11 cellular contexts compared by ENCODE assay signal in genomic region chr3:136728918-136729317, GRCh38. TPM values are rescaled to one million over a fixed set of nuclear protein-coding genes. Genes with fewer than 3 reads are reported as not detected.
DNase-seq lines count a peak whose midpoint lies in the region; ATAC-seq, FAIRE-seq and TF ChIP-seq lines count a peak whose summit lies in the region.
"Had no signal": no experiment of that assay in that cellular context is flagged by ENCODE, and none has a peak within 500 bp of the region (broad histone marks: within the 10 kb centered on the region; RNA-seq: fewer than 3 reads in every experiment).

No MANE protein-coding gene starts in this region.

- peaks cover 3% of the 10 kb centered on the region for H3K27me3 Mint-ChIP-seq in brain
- H3K27me3 Mint-ChIP-seq in glutamatergic neuron (ENCODE audit: unreplicated experiment), result no peaks in the 10 kb centered on the region
- H3K27me3 Mint-ChIP-seq: activated CD8-positive, alpha-beta T cell treated with anti-CD3 and anti-CD28 coated beads for 36 hours had no signal

- no peaks in the 10 kb centered on the region for H3K9me3 ChIP-seq in HEK293 (ENCODE audit: control insufficient read depth, insufficient read depth, low read depth, low read length)
- no peaks in the 10 kb centered on the region for H3K9me3 ChIP-seq in pancreas

- FAIRE-seq in pancreas (lab: Jason Lieb, UNC), result no peak
- FAIRE-seq: D721Med had no signal

- no peak for ATAC-seq in pancreas

- no peak for TF ChIP-seq CTCF in AG09319 (IDR thresholded peaks at IDR 0.05; ENCODE audit: low read depth, low read length)
- no peak for TF ChIP-seq CTCF in HEK293 (tag by site-specific recombination; IDR thresholded peaks at IDR 0.05)
- TF ChIP-seq CTCF in brain (conservative IDR thresholded peaks at IDR 0.05), result no peak
- no peak for TF ChIP-seq CTCF in kidney epithelial cell (IDR thresholded peaks at IDR 0.05; ENCODE audit: insufficient read depth, low read length, poor library complexity, severe bottlenecking)
- TF ChIP-seq CTCF in pancreas (IDR thresholded peaks at IDR 0.05), result no peak
- no peak for TF ChIP-seq CTCF in glutamatergic neuron (IDR thresholded peaks at IDR 0.05; ENCODE audit: partially characterized antibody, unreplicated experiment)

- H3K4me3 ChIP-seq in HEK293 (ENCODE audit: low read depth, low read length) (no peak overlapping the region), kidney epithelial cell (ENCODE audit: low read depth, low read length) (no peak overlapping the region), pancreas (no peak overlapping the region)

- H3K36me3 Mint-ChIP-seq in brain (peaks cover 29% of the 10 kb centered on the region), glutamatergic neuron (ENCODE audit: unreplicated experiment) (no peaks in the 10 kb centered on the region)

- peak overlapping the region in 3 of 5 experiments; percentile 31 to 75 (median 59) for H3K27ac Mint-ChIP-seq in brain
- H3K27ac Mint-ChIP-seq in glutamatergic neuron (ENCODE audit: unreplicated experiment), result no peak overlapping the region
- H3K27ac Mint-ChIP-seq: activated CD8-positive, alpha-beta T cell treated with anti-CD3 and anti-CD28 coated beads for 36 hours had no signal

- WGBS in pancreas, 2 donors, result 81 to 82% methylated on average over 6 of the region's 6 CpGs

- H3K27ac ChIP-seq in HEK293 (ENCODE audit: extremely low read depth, low read depth, low read length), result no peak overlapping the region
- no peak overlapping the region for H3K27ac ChIP-seq in pancreas

- POLR2A ChIA-PET in HEK293 (lab: Yijun Ruan, JAX), result no interaction called here

- peak; percentile 72 for DNase-seq in AG09319 (ENCODE audit: extremely low read depth, low read depth)
- peak; percentile 31 for DNase-seq in kidney epithelial cell (ENCODE audit: low read depth)
- no peak for DNase-seq in activated T-cell treated with anti-CD3 and anti-CD28 coated beads, Interleukin-2, amount 50 U/mL, for 48 hours
- no peak for DNase-seq in SHP77 treated with DMSO at 0.1 percent for 48 hours (lab: John Stamatoyannopoulos, UW)
- DNase-seq in pancreas, result no peak
- no peak for DNase-seq in glutamatergic neuron
- DNase-seq: activated CD8-positive, alpha-beta T cell treated with anti-CD3 and anti-CD28 coated beads for 36 hours; effector CD4-positive, alpha-beta T cell had no signal

- peaks cover 51% of the 10 kb centered on the region for H3K4me1 Mint-ChIP-seq in brain
- H3K4me1 Mint-ChIP-seq in glutamatergic neuron (ENCODE audit: low read depth, unreplicated experiment), result peaks cover 14% of the 10 kb centered on the region

- H3K9me3 Mint-ChIP-seq in brain (peaks cover 0 to 10% (median 6%) of the 10 kb centered on the region in 5 experiments), glutamatergic neuron (ENCODE audit: unreplicated experiment) (peaks cover 3% of the 10 kb centered on the region)
- H3K9me3 Mint-ChIP-seq: activated CD8-positive, alpha-beta T cell treated with anti-CD3 and anti-CD28 coated beads for 36 hours had no signal

- H3K4me3 Mint-ChIP-seq in brain, result peak overlapping the region in 3 of 5 experiments; percentile 51 to 68 (median 60)
- H3K4me3 Mint-ChIP-seq in glutamatergic neuron (ENCODE audit: unreplicated experiment), result no peak overlapping the region
- H3K4me3 Mint-ChIP-seq: activated CD8-positive, alpha-beta T cell treated with anti-CD3 and anti-CD28 coated beads for 36 hours had no signal

- peaks cover 10% of the 10 kb centered on the region; the same call in 1 of the 2 replicates for H3K4me1 ChIP-seq in HEK293 (ENCODE audit: control insufficient read depth, insufficient read depth, low read length)
- peaks cover 12 to 40% (median 17%) of the 10 kb centered on the region in 3 donors for H3K4me1 ChIP-seq in pancreas

- no peaks in the 10 kb centered on the region for H3K36me3 ChIP-seq in HEK293 (ENCODE audit: control insufficient read depth in 2 of 2, insufficient read depth in 1 of 2, low read length in 2 of 2)
- H3K36me3 ChIP-seq in kidney epithelial cell (ENCODE audit: control insufficient read depth, insufficient read depth, low read length), result no peaks in the 10 kb centered on the region
- no peaks in the 10 kb centered on the region for H3K36me3 ChIP-seq in pancreas

- intact Hi-C loops in pancreas (cut with DNase I), result no loop called here

- H3K27me3 ChIP-seq in kidney epithelial cell (ENCODE audit: control insufficient read depth, insufficient read depth, low read length), result no peaks in the 10 kb centered on the region
- no peaks in the 10 kb centered on the region for H3K27me3 ChIP-seq in pancreas

- CTCF ChIA-PET in HEK293 (lab: Yijun Ruan, JAX), result no interaction called here

TF ChIP-seq in HEK293, 187 proteins besides CTCF, POLR2A, EP300 and RAD21 (continues in another document):
- no peak for TF ChIP-seq OSR2 (tag by site-specific recombination; IDR thresholded peaks at IDR 0.05)
- no peak for TF ChIP-seq KLF9 (tag by site-specific recombination; IDR thresholded peaks at IDR 0.05; ENCODE audit: low read depth)
- TF ChIP-seq ZNF626 (tag by site-specific recombination; IDR thresholded peaks at IDR 0.05), result no peak
- TF ChIP-seq ZNF692 (tag by site-specific recombination; IDR thresholded peaks at IDR 0.05), result peak; percentile 62
- no peak for TF ChIP-seq FEZF1 (tag by site-specific recombination; IDR thresholded peaks at IDR 0.05)
- no peak for TF ChIP-seq ZNF174 (tag by site-specific recombination; IDR thresholded peaks at IDR 0.05)
- no peak for TF ChIP-seq OVOL3 (tag by site-specific recombination; IDR thresholded peaks at IDR 0.05)
- TF ChIP-seq ZNF521 (tag by site-specific recombination; IDR thresholded peaks at IDR 0.05), result no peak
- no peak for TF ChIP-seq ZNF677 (tag by site-specific recombination; IDR thresholded peaks at IDR 0.05)
- peak; percentile 34; the same call in 1 of the 2 replicates for TF ChIP-seq PRDM1 (tag by site-specific recombination; IDR thresholded peaks at IDR 0.05)
- TF ChIP-seq GFI1B (tag by site-specific recombination; IDR thresholded peaks at IDR 0.05), result no peak
- 0 out of 2 replicates have a peak, but pooled peaks have one; percentile 47 for TF ChIP-seq PRDM10 (tag by site-specific recombination; IDR thresholded peaks at IDR 0.05)
- TF ChIP-seq ZNF146 (tag by site-specific recombination; IDR thresholded peaks at IDR 0.05), result no peak
- no peak for TF ChIP-seq ZNF292 (tag by site-specific recombination; IDR thresholded peaks at IDR 0.05; ENCODE audit: borderline replicate concordance, low read depth)
- 0 out of 2 replicates have a peak, but pooled peaks have one; percentile 14 for TF ChIP-seq ZNF366 (tag by site-specific recombination; conservative IDR thresholded peaks at IDR 0.05)
- TF ChIP-seq ZBTB17 (tag by site-specific recombination; IDR thresholded peaks at IDR 0.05), result peak; percentile 70
- no peak for TF ChIP-seq SALL2 (tag by site-specific recombination; IDR thresholded peaks at IDR 0.05; ENCODE audit: borderline replicate concordance)
- peak; percentile 61 for TF ChIP-seq ZFP69B (tag by site-specific recombination; IDR thresholded peaks at IDR 0.05)
- TF ChIP-seq ZNF600 (tag by site-specific recombination; IDR thresholded peaks at IDR 0.05), result peak; percentile 59; the same call in 1 of the 2 replicates

RNA-seq across cellular contexts. Expression of gene STAG1, which starts 23.3 kb away (rescaled TPM):
- 10.0 TPM for polyA plus RNA-seq in brain (ENCODE audit: insufficient read depth, low read depth, low replicate concordance)
- 20.7 and 22.0 TPM in 2 replicates for total RNA-seq in kidney epithelial cell
- total RNA-seq in pancreas, result 10 to 100 TPM; 17.2 to 24.1 (median 19.5) TPM
- polyA plus RNA-seq in pancreas, result 1 to 10 TPM; 6.8 to 8.3 TPM
- 22.8 TPM for total RNA-seq in glutamatergic neuron (ENCODE audit: unreplicated experiment)

Comparison
In these comparisons a context has a peak if more than half of its experiments do, and no peak if none do; other contexts are left out.
1. DNase-seq: peak in AG09319 (single experiment) and kidney epithelial cell (single experiment); none in activated T-cell treated with anti-CD3 and anti-CD28 coated beads, Interleukin-2, amount 50 U/mL, for 48 hours (0 of 2), SHP77 treated with DMSO at 0.1 percent for 48 hours (single experiment), pancreas (0 of 6) and glutamatergic neuron (single experiment).